Comparison of ENCODE assay signal across 1 cellular context in genomic region chr19:42325896-42326771, GRCh38.
TF ChIP-seq lines count a peak whose summit lies in the region.

No MANE protein-coding gene starts in this region.

TF ChIP-seq in HepG2, 621 proteins besides CTCF, POLR2A, EP300 and RAD21 (continued from another document and continues in another):
- TF ChIP-seq CREB3 (CRISPR knock-in tag; IDR thresholded peaks at IDR 0.05) (no peak), ZBTB42 (CRISPR knock-in tag; IDR thresholded peaks at IDR 0.05) (no peak), MLX (CRISPR knock-in tag; IDR thresholded peaks at IDR 0.05) (no peak), HOXA7 (CRISPR knock-in tag; IDR thresholded peaks at IDR 0.05) (no peak), ZNF503 (CRISPR knock-in tag; IDR thresholded peaks at IDR 0.05) (no peak), ZNF18 (CRISPR knock-in tag; IDR thresholded peaks at IDR 0.05; ENCODE audit: insufficient replicate concordance) (no peak), ZNF790 (CRISPR knock-in tag; IDR thresholded peaks at IDR 0.05; ENCODE audit: borderline replicate concordance) (no peak), THRA (CRISPR knock-in tag; IDR thresholded peaks at IDR 0.05; ENCODE audit: borderline replicate concordance) (peak; percentile 55; the same call in 1 of the 2 replicates), ZNF432 (CRISPR knock-in tag; IDR thresholded peaks at IDR 0.05; ENCODE audit: borderline replicate concordance) (no peak), ZGPAT (CRISPR knock-in tag; IDR thresholded peaks at IDR 0.05) (no peak), MLLT10 (CRISPR knock-in tag; IDR thresholded peaks at IDR 0.05) (no peak), HOXA9 (CRISPR knock-in tag; IDR thresholded peaks at IDR 0.05; ENCODE audit: borderline replicate concordance) (no peak), HHEX (CRISPR knock-in tag; IDR thresholded peaks at IDR 0.05) (no peak), GLI4 (CRISPR knock-in tag; IDR thresholded peaks at IDR 0.05; ENCODE audit: borderline replicate concordance) (no peak; the same call in 1 of the 2 replicates), ZNF629 (CRISPR knock-in tag; conservative IDR thresholded peaks at IDR 0.05) (no peak), ZNF230 (CRISPR knock-in tag; IDR thresholded peaks at IDR 0.05) (no peak), ZNF264 (CRISPR knock-in tag; IDR thresholded peaks at IDR 0.05) (no peak), MIXL1 (CRISPR knock-in tag; IDR thresholded peaks at IDR 0.05) (no peak), RARG (CRISPR knock-in tag; IDR thresholded peaks at IDR 0.05; ENCODE audit: low read depth) (0 out of 2 replicates have a peak, but pooled peaks have one; percentile 44), TBX3 (IDR thresholded peaks at IDR 0.05; ENCODE audit: borderline replicate concordance) (no peak), HES4 (CRISPR knock-in tag; IDR thresholded peaks at IDR 0.05; ENCODE audit: borderline replicate concordance) (0 out of 2 replicates have a peak, but pooled peaks have one; percentile 4), ZNF749 (CRISPR knock-in tag; IDR thresholded peaks at IDR 0.05; ENCODE audit: borderline replicate concordance) (no peak; the same call in 1 of the 2 replicates), NONO (IDR thresholded peaks at IDR 0.05) (no peak), NONO (CRISPR knock-in tag; conservative IDR thresholded peaks at IDR 0.05) (no peak), CHD2 (IDR thresholded peaks at IDR 0.05; ENCODE audit: low read depth, low read length) (no peak), HNF1B (CRISPR knock-in tag; IDR thresholded peaks at IDR 0.05) (no peak), THAP7 (CRISPR knock-in tag; IDR thresholded peaks at IDR 0.05) (no peak), FOXP1 (IDR thresholded peaks at IDR 0.05) (no peak), FOXP1 (CRISPR knock-in tag; IDR thresholded peaks at IDR 0.05) (no peak), ZNF768 (CRISPR knock-in tag; IDR thresholded peaks at IDR 0.05) (0 out of 2 replicates have a peak, but pooled peaks have one; percentile 24), ZSCAN21 (CRISPR knock-in tag; IDR thresholded peaks at IDR 0.05; ENCODE audit: borderline replicate concordance) (no peak; the same call in 1 of the 2 replicates), RARA (CRISPR knock-in tag; IDR thresholded peaks at IDR 0.05) (peak; percentile 69), ELK4 (CRISPR knock-in tag; IDR thresholded peaks at IDR 0.05; ENCODE audit: borderline replicate concordance) (0 out of 2 replicates have a peak, but pooled peaks have one; percentile 17), GPN1 (CRISPR knock-in tag; IDR thresholded peaks at IDR 0.05; ENCODE audit: borderline replicate concordance) (no peak), BRCA1 (CRISPR knock-in tag; IDR thresholded peaks at IDR 0.05) (no peak), SP140L (CRISPR knock-in tag; IDR thresholded peaks at IDR 0.05; ENCODE audit: borderline replicate concordance) (no peak), TMF1 (CRISPR knock-in tag; IDR thresholded peaks at IDR 0.05; ENCODE audit: low read depth) (no peak), CEBPB (IDR thresholded peaks at IDR 0.05; ENCODE audit: borderline replicate concordance, low read depth, low read length) (no peak), NCOA1 (CRISPR knock-in tag; IDR thresholded peaks at IDR 0.05) (no peak), ZNF660 (CRISPR knock-in tag; IDR thresholded peaks at IDR 0.05; ENCODE audit: borderline replicate concordance, low read depth) (no peak), ZIK1 (CRISPR knock-in tag; IDR thresholded peaks at IDR 0.05; ENCODE audit: borderline replicate concordance, low read depth) (no peak), ZNF746 (CRISPR knock-in tag; IDR thresholded peaks at IDR 0.05) (0 out of 2 replicates have a peak, but pooled peaks have one; percentile 6), ATF1 (CRISPR knock-in tag; IDR thresholded peaks at IDR 0.05) (no peak), MZF1 (CRISPR knock-in tag; IDR thresholded peaks at IDR 0.05; ENCODE audit: borderline replicate concordance) (no peak), PHF20 (CRISPR knock-in tag; IDR thresholded peaks at IDR 0.05) (no peak), FOXM1 (CRISPR knock-in tag; IDR thresholded peaks at IDR 0.05) (no peak), NFKBIZ (CRISPR knock-in tag; IDR thresholded peaks at IDR 0.05) (no peak), TEF (CRISPR knock-in tag; IDR thresholded peaks at IDR 0.05) (no peak), ZFP36L2 (CRISPR knock-in tag; IDR thresholded peaks at IDR 0.05) (no peak), HNF4A (CRISPR knock-in tag; IDR thresholded peaks at IDR 0.05) (peak; percentile 10; the same call in 1 of the 2 replicates), ZNF619 (CRISPR knock-in tag; IDR thresholded peaks at IDR 0.05) (no peak), ZNF589 (CRISPR knock-in tag; conservative IDR thresholded peaks at IDR 0.05) (no peak; the same call in 1 of the 2 replicates), ERF (CRISPR knock-in tag; IDR thresholded peaks at IDR 0.05) (no peak), KDM4B (CRISPR knock-in tag; IDR thresholded peaks at IDR 0.05) (no peak), ETV6 (CRISPR knock-in tag; conservative IDR thresholded peaks at IDR 0.05) (no peak), ZBTB26 (CRISPR knock-in tag; IDR thresholded peaks at IDR 0.05; ENCODE audit: borderline replicate concordance) (no peak), NFIB (CRISPR knock-in tag; IDR thresholded peaks at IDR 0.05; ENCODE audit: borderline replicate concordance) (no peak), ZNF740 (CRISPR knock-in tag; IDR thresholded peaks at IDR 0.05) (no peak)
